In genomic region chr1:166839600-166840308, GRCh38 we compare ENCODE assay signal across 8 cellular contexts. TPM values are rescaled to one million over a fixed set of nuclear protein-coding genes. Genes with fewer than 3 reads are reported as not detected.
A peak's percentile ranks its signal among the peaks of the same experiment; 100 is the strongest.
DNase-seq lines count a peak whose midpoint lies in the region; ATAC-seq and TF ChIP-seq lines count a peak whose summit lies in the region.

No MANE protein-coding gene starts in this region.

- peaks cover 0 to 16% (median 3%) of the 10 kb centered on the region in 4 donors for H3K4me1 ChIP-seq in right lobe of liver

- no peaks in the 10 kb centered on the region for H3K27me3 ChIP-seq in right lobe of liver

- DNase-seq in NCI-H2196 (lab: John Stamatoyannopoulos, UW; ENCODE audit: unreplicated experiment) (peak; percentile 61), NCI-H2196 treated with DMSO at 0.1 percent for 48 hours (lab: John Stamatoyannopoulos, UW; ENCODE audit: unreplicated experiment) (no peak), NCI-H1694 (lab: John Stamatoyannopoulos, UW) (peak; percentile 6), right lobe of liver (peak; percentile 60 to 69 (median 65))
- DNase-seq in activated CD4-positive, alpha-beta T cell treated with anti-CD3 and anti-CD28 coated beads for 1 hour = peak; percentile 36
- DNase-seq in stimulated activated CD4-positive, alpha-beta T cell treated with anti-CD3 and anti-CD28 coated beads, Interleukin-4, amount 100 ng/mL, for 4 hours = peak; percentile 56 to 60

- WGBS in right lobe of liver (ENCODE audit: insufficient coverage, low coverage, low lambda C conversion rate, missing lambda C conversion rate) = 3% methylated on average over 7 of the region's 82 CpGs

- intact Hi-C loops in right lobe of liver (cut with DNase I) = no loop called here

- H3K36me3 ChIP-seq in right lobe of liver = peaks cover 0 to 33% (median 11%) of the 10 kb centered on the region in 4 donors

- H3K4me3 ChIP-seq in right lobe of liver = peak overlapping the region; percentile 67 to 84 (median 69)

- peak in 3 of 4 donors; percentile 27 to 45 (median 34) for TF ChIP-seq CTCF in right lobe of liver (IDR thresholded peaks at IDR 0.05)

- peak overlapping the region; percentile 56 for H3K27ac ChIP-seq in cingulate gyrus (ENCODE audit: low read depth, low read length)
- H3K27ac ChIP-seq in right lobe of liver = peak overlapping the region; percentile 28 to 76 (median 60)

- ATAC-seq in HG02759 (IDR thresholded peaks at IDR 0.05; ENCODE audit: unreplicated experiment) (peak; percentile 43), right lobe of liver (peak; percentile 8 to 51 (median 29))

- H3K9me3 ChIP-seq in right lobe of liver = no peaks in the 10 kb centered on the region

- no peak for TF ChIP-seq POLR2A in right lobe of liver (IDR thresholded peaks at IDR 0.05)

RNA-seq across cellular contexts. Expression of gene POGK, which starts 0.5 kb away (rescaled TPM):
- total RNA-seq in right lobe of liver = 10 to 100 TPM in 5 of 6 experiments, 1 to 10 TPM in 1; 9.0 to 15.7 (median 12.3) TPM

RNA-seq across cellular contexts. Expression of gene TADA1, which starts 36.3 kb away (rescaled TPM):
- 10 to 100 TPM in 4 of 6 experiments, 1 to 10 TPM in 2; 7.3 to 16.7 (median 11.4) TPM for total RNA-seq in right lobe of liver
